In the genomic region with DNA sequence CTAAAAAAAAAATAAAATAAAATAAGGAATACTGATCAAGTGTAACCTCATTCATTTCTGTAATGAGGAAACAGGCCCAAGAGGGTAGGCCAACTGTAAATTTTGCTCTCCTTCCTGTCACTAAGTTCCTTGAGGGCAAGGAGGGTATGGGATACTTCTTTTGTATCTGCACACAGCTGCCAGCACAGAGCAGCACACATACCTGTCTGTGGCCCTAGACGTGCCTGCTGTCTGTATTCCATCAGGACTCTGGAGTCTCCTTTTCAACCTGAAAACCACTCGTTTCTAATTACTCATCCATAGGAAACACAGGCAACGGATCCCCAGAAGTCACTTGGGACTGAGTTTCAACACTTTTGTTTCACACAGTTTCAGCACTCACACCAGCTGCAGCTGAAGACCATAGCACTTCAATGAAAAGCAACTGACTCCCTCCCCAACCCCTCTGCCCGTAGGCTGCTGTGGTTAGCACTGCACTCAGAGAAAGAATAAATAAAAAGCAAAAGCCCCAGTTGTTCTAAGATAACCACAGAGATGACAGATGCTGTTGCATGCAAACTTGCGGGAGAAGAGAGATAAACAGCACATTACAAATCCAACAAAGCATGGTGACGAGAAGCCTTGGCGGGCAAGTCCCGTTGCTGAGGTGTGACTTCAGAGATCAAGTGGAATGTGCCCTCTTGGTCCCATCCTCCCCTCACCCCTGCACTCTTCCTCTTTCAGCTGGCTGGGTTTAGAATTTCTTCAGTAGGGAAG, we compare ENCODE assay signal across 9 cellular contexts. TPM values are rescaled to one million over a fixed set of nuclear protein-coding genes. Genes with fewer than 3 reads are reported as not detected.
DNase-seq lines count a peak whose midpoint lies in the region; ATAC-seq lines count a peak whose summit lies in the region.
"Had no signal": no experiment of that assay in that cellular context is flagged by ENCODE, and none has a peak within 500 bp of the region (broad histone marks: within the 10 kb centered on the region; RNA-seq: fewer than 3 reads in every experiment).

No MANE protein-coding gene starts in this region.

- H2AFZ ChIP-seq in Karpas-422 (ENCODE audit: low read length): no peak overlapping the region

- no peaks in the 10 kb centered on the region for H3K9me3 ChIP-seq in Karpas-422 (ENCODE audit: low read length)

- peaks cover 37% of the 10 kb centered on the region for H3K4me1 Mint-ChIP-seq in activated naive CD4-positive, alpha-beta T cell treated with anti-CD3 and anti-CD28 coated beads for 36 hours (ENCODE audit: low read depth)
- H3K4me1 Mint-ChIP-seq in T-cell: peaks cover 34 to 48% (median 39%) of the 10 kb centered on the region in 3 donors

- no peak overlapping the region for H3K9ac ChIP-seq in Karpas-422 (ENCODE audit: low read length)

- H3K4me1 ChIP-seq in Karpas-422 (ENCODE audit: low read length): no peaks in the 10 kb centered on the region

- peaks cover 9% of the 10 kb centered on the region for H3K9me3 Mint-ChIP-seq in activated naive CD4-positive, alpha-beta T cell treated with anti-CD3 and anti-CD28 coated beads for 36 hours
- peaks cover 0 to 1% (median under 1%) of the 10 kb centered on the region in 3 donors for H3K9me3 Mint-ChIP-seq in T-cell
- H3K9me3 Mint-ChIP-seq: activated B cell treated with CpG ODN at 0.5 μM for 24 hours had no signal

- H3K27me3 ChIP-seq in Karpas-422 (ENCODE audit: low read length): no peaks in the 10 kb centered on the region

- H3K36me3 Mint-ChIP-seq in activated naive CD4-positive, alpha-beta T cell treated with anti-CD3 and anti-CD28 coated beads for 36 hours (ENCODE audit: low read depth): peaks cover 53% of the 10 kb centered on the region
- peaks cover 73% of the 10 kb centered on the region for H3K36me3 Mint-ChIP-seq in T-cell

- H3K27ac ChIP-seq in Karpas-422 (ENCODE audit: low read length): no peak overlapping the region

- peak overlapping the region; percentile 38 for H3K4me3 Mint-ChIP-seq in activated naive CD4-positive, alpha-beta T cell treated with anti-CD3 and anti-CD28 coated beads for 36 hours
- peak overlapping the region; percentile 1 to 64 (median 52) for H3K4me3 Mint-ChIP-seq in T-cell
- H3K4me3 Mint-ChIP-seq: activated B cell treated with CpG ODN at 0.5 μM for 24 hours had no signal

- ATAC-seq in HG03135 (IDR thresholded peaks at IDR 0.05; ENCODE audit: unreplicated experiment) (peak; percentile 75), T-cell (replicated peaks in 1 of 4) (peak; percentile 68 to 84 (median 76))

- DNase-seq in activated naive CD4-positive, alpha-beta T cell treated with anti-CD3 and anti-CD28 coated beads for 36 hours: peak; percentile 77
- no peak for DNase-seq in activated naive CD4-positive, alpha-beta T cell (lab: John Stamatoyannopoulos, UW)
- DNase-seq in T-cell (peak in 30 of 34 experiments; percentile 13 to 79 (median 53)), kidney glomerular epithelial cell (lab: John Stamatoyannopoulos, UW) (peak; percentile 13), Karpas-422 (no peak), HUDEP-2 (lab: John Stamatoyannopoulos, UW; ENCODE audit: unreplicated experiment in 76 of 76) (no peak)
- DNase-seq in activated effector memory CD4-positive, alpha-beta T cell treated with anti-CD3 and anti-CD28 coated beads, Interleukin-2, amount 50 U/mL, for 16 hours: no peak
- DNase-seq: activated B cell treated with CpG ODN at 0.5 μM for 24 hours had no signal

- POLR2A ChIA-PET in T-cell (lab: Charles Lee): no interaction called here

- H3K79me2 ChIP-seq in Karpas-422 (ENCODE audit: low read length): peaks cover 23% of the 10 kb centered on the region

- no peak overlapping the region for H3K4me2 ChIP-seq in Karpas-422 (ENCODE audit: low read depth, low read length, poor library complexity, severe bottlenecking)

- H3K9me2 ChIP-seq in Karpas-422 (replicated peaks; ENCODE audit: insufficient read depth, low read length): no peaks in the 10 kb centered on the region

- no peaks in the 10 kb centered on the region for H4K20me1 ChIP-seq in Karpas-422 (ENCODE audit: insufficient read depth, low read depth, low read length)

- intact Hi-C loops in activated naive CD4-positive, alpha-beta T cell treated with anti-CD3 and anti-CD28 coated beads for 36 hours (cut with micrococcal nuclease): loop anchor here (1.0 to 2.0 kb wide), 2 partner anchors 25 to 145 kb away; a partner anchor contains a TSS

- peaks cover 6% of the 10 kb centered on the region; the same call in 1 of the 2 replicates for H3K36me3 ChIP-seq in Karpas-422 (ENCODE audit: insufficient read depth, low read length)

- H3K4me3 ChIP-seq in Karpas-422 (ENCODE audit: low read length): no peak overlapping the region

- peak overlapping the region; percentile 84 for H3K27ac Mint-ChIP-seq in activated naive CD4-positive, alpha-beta T cell treated with anti-CD3 and anti-CD28 coated beads for 36 hours
- H3K27ac Mint-ChIP-seq in T-cell: peak overlapping the region; percentile 66 to 90
- H3K27ac Mint-ChIP-seq: activated B cell treated with CpG ODN at 0.5 μM for 24 hours had no signal

- no peaks in the 10 kb centered on the region for H3K27me3 Mint-ChIP-seq in activated naive CD4-positive, alpha-beta T cell treated with anti-CD3 and anti-CD28 coated beads for 36 hours (ENCODE audit: low read depth)
- H3K27me3 Mint-ChIP-seq in T-cell: no peaks in the 10 kb centered on the region
- H3K27me3 Mint-ChIP-seq: activated B cell treated with CpG ODN at 0.5 μM for 24 hours had no signal

- CTCF ChIA-PET in activated naive CD4-positive, alpha-beta T cell treated with anti-CD3 and anti-CD28 coated beads for 36 hours (lab: Charles Lee): interaction anchor here (1.0 to 1.8 kb wide), 3 partner anchors 24 to 428 kb away, joined by 3 to 8 read pairs (median 8); a partner anchor contains a TSS
- CTCF ChIA-PET in T-cell (lab: Charles Lee): interaction anchor here in 1 of 2 donors (0.7 to 1.9 kb wide), 2 partner anchors 25 to 549 kb away, joined by 3 to 9 read pairs; a partner anchor contains a TSS

RNA-seq across cellular contexts. Expression of a gene that starts 24.9 kb away (rescaled TPM):
- total RNA-seq in activated naive CD4-positive, alpha-beta T cell treated with anti-CD3 and anti-CD28 coated beads for 36 hours: 10 to 100 TPM; 19.0 to 20.7 TPM
- total RNA-seq in T-cell: 10 to 100 TPM; 38.3 to 47.0 (median 40.6) TPM
- 22.3 and 29.3 TPM in 2 replicates for total RNA-seq in Karpas-422 (2014; rRNA removed; shearing (Covaris generic); ENCODE audit: low replicate concordance)

Comparison
In these comparisons a context has a peak if more than half of its experiments do, and no peak if none do; other contexts are left out.
1. DNase-seq: peak in activated naive CD4-positive, alpha-beta T cell treated with anti-CD3 and anti-CD28 coated beads for 36 hours (single experiment), T-cell (30 of 34) and kidney glomerular epithelial cell (single experiment); none in activated naive CD4-positive, alpha-beta T cell (0 of 4), activated effector memory CD4-positive, alpha-beta T cell treated with anti-CD3 and anti-CD28 coated beads, Interleukin-2, amount 50 U/mL, for 16 hours (single experiment), Karpas-422 (single experiment) and HUDEP-2 (0 of 76).